In the genomic region with DNA sequence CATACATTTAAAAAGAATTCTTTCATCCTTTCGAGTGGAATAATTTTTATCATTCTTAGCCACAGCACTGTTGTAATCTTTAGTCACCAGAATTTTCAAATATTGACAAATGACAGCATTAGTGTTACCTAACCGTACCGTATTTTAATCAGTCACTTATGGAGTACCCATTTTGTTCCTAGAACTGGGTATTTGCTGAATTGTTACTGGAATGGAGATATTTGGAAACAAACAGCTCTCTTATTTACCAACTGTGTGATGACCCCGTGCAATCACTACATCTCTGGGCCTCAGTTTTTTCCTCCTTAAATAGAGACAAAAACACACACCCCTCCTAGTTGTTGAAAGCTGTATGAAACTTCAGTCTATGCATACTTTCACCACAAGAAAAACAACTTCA, we compare ENCODE assay signal across 2 cellular contexts.
A peak's percentile ranks its signal among the peaks of the same experiment; 100 is the strongest.
TF ChIP-seq lines count a peak whose summit lies in the region.

No MANE protein-coding gene starts in this region.

TF ChIP-seq in A549, 52 proteins besides CTCF, POLR2A, EP300 and RAD21:
- peak; percentile 25 to 52; a peak in 2 of 4 replicates for TF ChIP-seq CEBPB (IDR thresholded peaks at IDR 0.05)
- TF ChIP-seq, protein P1, sequence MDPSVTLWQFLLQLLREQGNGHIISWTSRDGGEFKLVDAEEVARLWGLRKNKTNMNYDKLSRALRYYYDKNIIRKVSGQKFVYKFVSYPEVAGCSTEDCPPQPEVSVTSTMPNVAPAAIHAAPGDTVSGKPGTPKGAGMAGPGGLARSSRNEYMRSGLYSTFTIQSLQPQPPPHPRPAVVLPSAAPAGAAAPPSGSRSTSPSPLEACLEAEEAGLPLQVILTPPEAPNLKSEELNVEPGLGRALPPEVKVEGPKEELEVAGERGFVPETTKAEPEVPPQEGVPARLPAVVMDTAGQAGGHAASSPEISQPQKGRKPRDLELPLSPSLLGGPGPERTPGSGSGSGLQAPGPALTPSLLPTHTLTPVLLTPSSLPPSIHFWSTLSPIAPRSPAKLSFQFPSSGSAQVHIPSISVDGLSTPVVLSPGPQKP (IDR thresholded peaks at IDR 0.05; ENCODE audit: low read depth, low read length) = no peak
- no peak for TF ChIP-seq RCOR1 (IDR thresholded peaks at IDR 0.05; ENCODE audit: low read depth, low read length)

TF ChIP-seq in HepG2, 621 proteins besides CTCF, POLR2A, EP300 and RAD21 (continues in another document):
- TF ChIP-seq, protein P2, sequence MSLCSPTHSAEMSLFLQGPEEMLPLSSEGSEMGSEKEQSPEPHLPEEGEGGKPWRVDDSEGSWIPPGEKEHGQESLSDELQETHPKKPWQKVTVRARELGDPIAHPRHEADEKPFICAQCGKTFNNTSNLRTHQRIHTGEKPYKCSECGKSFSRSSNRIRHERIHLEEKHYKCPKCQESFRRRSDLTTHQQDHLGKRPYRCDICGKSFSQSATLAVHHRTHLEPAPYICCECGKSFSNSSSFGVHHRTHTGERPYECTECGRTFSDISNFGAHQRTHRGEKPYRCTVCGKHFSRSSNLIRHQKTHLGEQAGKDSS (CRISPR knock-in tag; IDR thresholded peaks at IDR 0.05; ENCODE audit: borderline replicate concordance, low read depth) = no peak
- TF ChIP-seq, protein P3, sequence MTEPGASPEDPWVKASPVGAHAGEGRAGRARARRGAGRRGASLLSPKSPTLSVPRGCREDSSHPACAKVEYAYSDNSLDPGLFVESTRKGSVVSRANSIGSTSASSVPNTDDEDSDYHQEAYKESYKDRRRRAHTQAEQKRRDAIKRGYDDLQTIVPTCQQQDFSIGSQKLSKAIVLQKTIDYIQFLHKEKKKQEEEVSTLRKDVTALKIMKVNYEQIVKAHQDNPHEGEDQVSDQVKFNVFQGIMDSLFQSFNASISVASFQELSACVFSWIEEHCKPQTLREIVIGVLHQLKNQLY (CRISPR knock-in tag; IDR thresholded peaks at IDR 0.05) = no peak
- TF ChIP-seq, protein P4, sequence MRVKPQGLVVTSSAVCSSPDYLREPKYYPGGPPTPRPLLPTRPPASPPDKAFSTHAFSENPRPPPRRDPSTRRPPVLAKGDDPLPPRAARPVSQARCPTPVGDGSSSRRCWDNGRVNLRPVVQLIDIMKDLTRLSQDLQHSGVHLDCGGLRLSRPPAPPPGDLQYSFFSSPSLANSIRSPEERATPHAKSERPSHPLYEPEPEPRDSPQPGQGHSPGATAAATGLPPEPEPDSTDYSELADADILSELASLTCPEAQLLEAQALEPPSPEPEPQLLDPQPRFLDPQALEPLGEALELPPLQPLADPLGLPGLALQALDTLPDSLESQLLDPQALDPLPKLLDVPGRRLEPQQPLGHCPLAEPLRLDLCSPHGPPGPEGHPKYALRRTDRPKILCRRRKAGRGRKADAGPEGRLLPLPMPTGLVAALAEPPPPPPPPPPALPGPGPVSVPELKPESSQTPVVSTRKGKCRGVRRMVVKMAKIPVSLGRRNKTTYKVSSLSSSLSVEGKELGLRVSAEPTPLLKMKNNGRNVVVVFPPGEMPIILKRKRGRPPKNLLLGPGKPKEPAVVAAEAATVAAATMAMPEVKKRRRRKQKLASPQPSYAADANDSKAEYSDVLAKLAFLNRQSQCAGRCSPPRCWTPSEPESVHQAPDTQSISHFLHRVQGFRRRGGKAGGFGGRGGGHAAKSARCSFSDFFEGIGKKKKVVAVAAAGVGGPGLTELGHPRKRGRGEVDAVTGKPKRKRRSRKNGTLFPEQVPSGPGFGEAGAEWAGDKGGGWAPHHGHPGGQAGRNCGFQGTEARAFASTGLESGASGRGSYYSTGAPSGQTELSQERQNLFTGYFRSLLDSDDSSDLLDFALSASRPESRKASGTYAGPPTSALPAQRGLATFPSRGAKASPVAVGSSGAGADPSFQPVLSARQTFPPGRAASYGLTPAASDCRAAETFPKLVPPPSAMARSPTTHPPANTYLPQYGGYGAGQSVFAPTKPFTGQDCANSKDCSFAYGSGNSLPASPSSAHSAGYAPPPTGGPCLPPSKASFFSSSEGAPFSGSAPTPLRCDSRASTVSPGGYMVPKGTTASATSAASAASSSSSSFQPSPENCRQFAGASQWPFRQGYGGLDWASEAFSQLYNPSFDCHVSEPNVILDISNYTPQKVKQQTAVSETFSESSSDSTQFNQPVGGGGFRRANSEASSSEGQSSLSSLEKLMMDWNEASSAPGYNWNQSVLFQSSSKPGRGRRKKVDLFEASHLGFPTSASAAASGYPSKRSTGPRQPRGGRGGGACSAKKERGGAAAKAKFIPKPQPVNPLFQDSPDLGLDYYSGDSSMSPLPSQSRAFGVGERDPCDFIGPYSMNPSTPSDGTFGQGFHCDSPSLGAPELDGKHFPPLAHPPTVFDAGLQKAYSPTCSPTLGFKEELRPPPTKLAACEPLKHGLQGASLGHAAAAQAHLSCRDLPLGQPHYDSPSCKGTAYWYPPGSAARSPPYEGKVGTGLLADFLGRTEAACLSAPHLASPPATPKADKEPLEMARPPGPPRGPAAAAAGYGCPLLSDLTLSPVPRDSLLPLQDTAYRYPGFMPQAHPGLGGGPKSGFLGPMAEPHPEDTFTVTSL (CRISPR knock-in tag; IDR thresholded peaks at IDR 0.05; ENCODE audit: borderline replicate concordance) = peak; percentile 66; the same call in 1 of the 2 replicates
- TF ChIP-seq, protein P5, sequence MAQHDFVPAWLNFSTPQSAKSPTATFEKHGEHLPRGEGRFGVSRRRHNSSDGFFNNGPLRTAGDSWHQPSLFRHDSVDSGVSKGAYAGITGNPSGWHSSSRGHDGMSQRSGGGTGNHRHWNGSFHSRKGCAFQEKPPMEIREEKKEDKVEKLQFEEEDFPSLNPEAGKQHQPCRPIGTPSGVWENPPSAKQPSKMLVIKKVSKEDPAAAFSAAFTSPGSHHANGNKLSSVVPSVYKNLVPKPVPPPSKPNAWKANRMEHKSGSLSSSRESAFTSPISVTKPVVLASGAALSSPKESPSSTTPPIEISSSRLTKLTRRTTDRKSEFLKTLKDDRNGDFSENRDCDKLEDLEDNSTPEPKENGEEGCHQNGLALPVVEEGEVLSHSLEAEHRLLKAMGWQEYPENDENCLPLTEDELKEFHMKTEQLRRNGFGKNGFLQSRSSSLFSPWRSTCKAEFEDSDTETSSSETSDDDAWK (CRISPR knock-in tag; IDR thresholded peaks at IDR 0.05) = no peak
- TF ChIP-seq HNF4G (IDR thresholded peaks at IDR 0.05; ENCODE audit: borderline replicate concordance, low read depth, low read length) (0 out of 2 replicates have a peak, but pooled peaks have one; percentile 16), HNF4G (CRISPR knock-in tag; IDR thresholded peaks at IDR 0.05; ENCODE audit: borderline replicate concordance, low read depth) (no peak), ZFX (CRISPR knock-in tag; IDR thresholded peaks at IDR 0.05; ENCODE audit: low read depth) (no peak), NBN (conservative IDR thresholded peaks at IDR 0.05) (no peak), SOX13 (IDR thresholded peaks at IDR 0.05) (no peak), SOX13 (CRISPR knock-in tag; conservative IDR thresholded peaks at IDR 0.05 in 1 of 2, IDR thresholded peaks at IDR 0.05 in 1 of 2) (peak in 1 of 2 experiments; percentile 95; a peak in 2 of 4 replicates), FOXP1 (IDR thresholded peaks at IDR 0.05) (no peak), FOXP1 (CRISPR knock-in tag; IDR thresholded peaks at IDR 0.05) (peak; percentile 90), ZNF75D (CRISPR knock-in tag; IDR thresholded peaks at IDR 0.05; ENCODE audit: borderline replicate concordance) (no peak), ZC3H4 (CRISPR knock-in tag; IDR thresholded peaks at IDR 0.05; ENCODE audit: borderline replicate concordance) (no peak), NCOA2 (CRISPR knock-in tag; IDR thresholded peaks at IDR 0.05) (peak; percentile 96), ZNF737 (CRISPR knock-in tag; IDR thresholded peaks at IDR 0.05; ENCODE audit: borderline replicate concordance) (no peak), ZNF552 (CRISPR knock-in tag; IDR thresholded peaks at IDR 0.05; ENCODE audit: borderline replicate concordance) (no peak), ZNF224 (CRISPR knock-in tag; IDR thresholded peaks at IDR 0.05) (no peak), ATF7 (IDR thresholded peaks at IDR 0.05) (peak; percentile 35; the same call in 1 of the 2 replicates), ATF7 (CRISPR knock-in tag; IDR thresholded peaks at IDR 0.05) (no peak)
- TF ChIP-seq, protein P6, sequence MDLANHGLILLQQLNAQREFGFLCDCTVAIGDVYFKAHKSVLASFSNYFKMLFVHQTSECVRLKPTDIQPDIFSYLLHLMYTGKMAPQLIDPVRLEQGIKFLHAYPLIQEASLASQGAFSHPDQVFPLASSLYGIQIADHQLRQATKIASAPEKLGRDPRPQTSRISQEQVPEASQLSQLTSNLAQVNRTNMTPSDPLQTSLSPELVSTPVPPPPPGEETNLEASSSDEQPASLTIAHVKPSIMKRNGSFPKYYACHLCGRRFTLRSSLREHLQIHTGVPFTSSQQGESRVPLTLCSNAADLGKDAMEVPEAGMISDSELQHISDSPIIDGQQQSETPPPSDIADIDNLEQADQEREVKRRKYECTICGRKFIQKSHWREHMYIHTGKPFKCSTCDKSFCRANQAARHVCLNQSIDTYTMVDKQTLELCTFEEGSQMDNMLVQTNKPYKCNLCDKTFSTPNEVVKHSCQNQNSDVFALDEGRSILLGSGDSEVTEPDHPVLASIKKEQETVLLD (CRISPR knock-in tag; IDR thresholded peaks at IDR 0.05; ENCODE audit: low read depth) = no peak
- TF ChIP-seq, protein P7, sequence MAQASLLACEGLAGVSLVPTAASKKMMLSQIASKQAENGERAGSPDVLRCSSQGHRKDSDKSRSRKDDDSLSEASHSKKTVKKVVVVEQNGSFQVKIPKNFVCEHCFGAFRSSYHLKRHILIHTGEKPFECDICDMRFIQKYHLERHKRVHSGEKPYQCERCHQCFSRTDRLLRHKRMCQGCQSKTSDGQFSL (CRISPR knock-in tag; IDR thresholded peaks at IDR 0.05) = no peak
- TF ChIP-seq, protein P8, sequence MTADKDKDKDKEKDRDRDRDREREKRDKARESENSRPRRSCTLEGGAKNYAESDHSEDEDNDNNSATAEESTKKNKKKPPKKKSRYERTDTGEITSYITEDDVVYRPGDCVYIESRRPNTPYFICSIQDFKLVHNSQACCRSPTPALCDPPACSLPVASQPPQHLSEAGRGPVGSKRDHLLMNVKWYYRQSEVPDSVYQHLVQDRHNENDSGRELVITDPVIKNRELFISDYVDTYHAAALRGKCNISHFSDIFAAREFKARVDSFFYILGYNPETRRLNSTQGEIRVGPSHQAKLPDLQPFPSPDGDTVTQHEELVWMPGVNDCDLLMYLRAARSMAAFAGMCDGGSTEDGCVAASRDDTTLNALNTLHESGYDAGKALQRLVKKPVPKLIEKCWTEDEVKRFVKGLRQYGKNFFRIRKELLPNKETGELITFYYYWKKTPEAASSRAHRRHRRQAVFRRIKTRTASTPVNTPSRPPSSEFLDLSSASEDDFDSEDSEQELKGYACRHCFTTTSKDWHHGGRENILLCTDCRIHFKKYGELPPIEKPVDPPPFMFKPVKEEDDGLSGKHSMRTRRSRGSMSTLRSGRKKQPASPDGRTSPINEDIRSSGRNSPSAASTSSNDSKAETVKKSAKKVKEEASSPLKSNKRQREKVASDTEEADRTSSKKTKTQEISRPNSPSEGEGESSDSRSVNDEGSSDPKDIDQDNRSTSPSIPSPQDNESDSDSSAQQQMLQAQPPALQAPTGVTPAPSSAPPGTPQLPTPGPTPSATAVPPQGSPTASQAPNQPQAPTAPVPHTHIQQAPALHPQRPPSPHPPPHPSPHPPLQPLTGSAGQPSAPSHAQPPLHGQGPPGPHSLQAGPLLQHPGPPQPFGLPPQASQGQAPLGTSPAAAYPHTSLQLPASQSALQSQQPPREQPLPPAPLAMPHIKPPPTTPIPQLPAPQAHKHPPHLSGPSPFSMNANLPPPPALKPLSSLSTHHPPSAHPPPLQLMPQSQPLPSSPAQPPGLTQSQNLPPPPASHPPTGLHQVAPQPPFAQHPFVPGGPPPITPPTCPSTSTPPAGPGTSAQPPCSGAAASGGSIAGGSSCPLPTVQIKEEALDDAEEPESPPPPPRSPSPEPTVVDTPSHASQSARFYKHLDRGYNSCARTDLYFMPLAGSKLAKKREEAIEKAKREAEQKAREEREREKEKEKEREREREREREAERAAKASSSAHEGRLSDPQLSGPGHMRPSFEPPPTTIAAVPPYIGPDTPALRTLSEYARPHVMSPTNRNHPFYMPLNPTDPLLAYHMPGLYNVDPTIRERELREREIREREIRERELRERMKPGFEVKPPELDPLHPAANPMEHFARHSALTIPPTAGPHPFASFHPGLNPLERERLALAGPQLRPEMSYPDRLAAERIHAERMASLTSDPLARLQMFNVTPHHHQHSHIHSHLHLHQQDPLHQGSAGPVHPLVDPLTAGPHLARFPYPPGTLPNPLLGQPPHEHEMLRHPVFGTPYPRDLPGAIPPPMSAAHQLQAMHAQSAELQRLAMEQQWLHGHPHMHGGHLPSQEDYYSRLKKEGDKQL (CRISPR knock-in tag; IDR thresholded peaks at IDR 0.05; ENCODE audit: low read depth) = peak; percentile 67; the same call in 1 of the 2 replicates
- TF ChIP-seq, protein P9, sequence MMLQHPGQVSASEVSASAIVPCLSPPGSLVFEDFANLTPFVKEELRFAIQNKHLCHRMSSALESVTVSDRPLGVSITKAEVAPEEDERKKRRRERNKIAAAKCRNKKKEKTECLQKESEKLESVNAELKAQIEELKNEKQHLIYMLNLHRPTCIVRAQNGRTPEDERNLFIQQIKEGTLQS (CRISPR knock-in tag; IDR thresholded peaks at IDR 0.05) = no peak
- TF ChIP-seq, protein P10, sequence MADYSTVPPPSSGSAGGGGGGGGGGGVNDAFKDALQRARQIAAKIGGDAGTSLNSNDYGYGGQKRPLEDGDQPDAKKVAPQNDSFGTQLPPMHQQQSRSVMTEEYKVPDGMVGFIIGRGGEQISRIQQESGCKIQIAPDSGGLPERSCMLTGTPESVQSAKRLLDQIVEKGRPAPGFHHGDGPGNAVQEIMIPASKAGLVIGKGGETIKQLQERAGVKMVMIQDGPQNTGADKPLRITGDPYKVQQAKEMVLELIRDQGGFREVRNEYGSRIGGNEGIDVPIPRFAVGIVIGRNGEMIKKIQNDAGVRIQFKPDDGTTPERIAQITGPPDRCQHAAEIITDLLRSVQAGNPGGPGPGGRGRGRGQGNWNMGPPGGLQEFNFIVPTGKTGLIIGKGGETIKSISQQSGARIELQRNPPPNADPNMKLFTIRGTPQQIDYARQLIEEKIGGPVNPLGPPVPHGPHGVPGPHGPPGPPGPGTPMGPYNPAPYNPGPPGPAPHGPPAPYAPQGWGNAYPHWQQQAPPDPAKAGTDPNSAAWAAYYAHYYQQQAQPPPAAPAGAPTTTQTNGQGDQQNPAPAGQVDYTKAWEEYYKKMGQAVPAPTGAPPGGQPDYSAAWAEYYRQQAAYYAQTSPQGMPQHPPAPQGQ (CRISPR knock-in tag; IDR thresholded peaks at IDR 0.05; ENCODE audit: borderline replicate concordance) = no peak
